Comparison of ENCODE assay signal across 11 cellular contexts in the genomic region with DNA sequence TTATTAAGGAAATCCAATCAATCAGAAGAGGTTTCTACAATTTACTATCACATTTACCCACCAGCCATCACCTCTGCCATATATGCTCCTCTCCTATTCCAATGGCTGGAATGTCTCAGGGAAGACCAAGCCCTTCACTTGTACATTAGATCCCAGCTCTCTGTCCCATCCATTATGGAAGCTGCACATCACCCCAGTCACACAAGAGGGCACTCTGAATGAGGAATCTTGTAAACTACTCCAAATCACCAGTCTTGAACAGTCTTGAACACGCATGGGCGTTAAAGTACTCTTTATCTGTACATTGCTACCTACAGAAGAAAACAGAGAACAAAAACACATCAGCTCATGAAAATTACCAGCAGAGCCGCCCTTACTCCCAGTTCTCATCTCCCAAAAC. TPM values are rescaled to one million over a fixed set of nuclear protein-coding genes. Genes with fewer than 3 reads are reported as not detected.
DNase-seq lines count a peak whose midpoint lies in the region; ATAC-seq, FAIRE-seq and TF ChIP-seq lines count a peak whose summit lies in the region.
"Had no signal": no experiment of that assay in that cellular context is flagged by ENCODE, and none has a peak within 500 bp of the region (broad histone marks: within the 10 kb centered on the region; RNA-seq: fewer than 3 reads in every experiment).

No MANE protein-coding gene starts in this region.

- H3K4me3 ChIP-seq in Caco-2 (ENCODE audit: low read depth, low read length) (no peak overlapping the region), astrocyte (ENCODE audit: insufficient read depth, low read depth, low read length) (no peak overlapping the region)
- H3K4me3 ChIP-seq in naive thymus-derived CD4-positive, alpha-beta T cell (ENCODE audit: low read length): no peak overlapping the region
- H3K4me3 ChIP-seq: lower lobe of right lung had no signal

- peak; percentile 29 to 65 for TF ChIP-seq CTCF in Caco-2 (IDR thresholded peaks at IDR 0.05; ENCODE audit: insufficient read depth in 1 of 2, low read depth in 1 of 2, low read length in 1 of 2, severe bottlenecking in 1 of 2, unreplicated experiment in 1 of 2)
- no peak for TF ChIP-seq CTCF in astrocyte (IDR thresholded peaks at IDR 0.05; ENCODE audit: insufficient read depth, low read depth, low read length)

- no peak overlapping the region for H3K4me3 Mint-ChIP-seq in Caco-2 (ENCODE audit: unreplicated experiment)
- H3K4me3 Mint-ChIP-seq in astrocyte (ENCODE audit: unreplicated experiment): no peak overlapping the region
- no peak overlapping the region for H3K4me3 Mint-ChIP-seq in naive thymus-derived CD4-positive, alpha-beta T cell

- no peak overlapping the region for H2AFZ ChIP-seq in astrocyte (ENCODE audit: low read depth, low read length)

- no peaks in the 10 kb centered on the region for H3K27me3 Mint-ChIP-seq in Caco-2 (ENCODE audit: insufficient read depth, unreplicated experiment)
- no peaks in the 10 kb centered on the region for H3K27me3 Mint-ChIP-seq in astrocyte (ENCODE audit: low read depth, unreplicated experiment)
- no peaks in the 10 kb centered on the region for H3K27me3 Mint-ChIP-seq in naive thymus-derived CD4-positive, alpha-beta T cell

- no peaks in the 10 kb centered on the region for H3K4me1 ChIP-seq in Caco-2
- no peaks in the 10 kb centered on the region for H3K4me1 ChIP-seq in astrocyte (ENCODE audit: insufficient read depth, low read length)
- no peaks in the 10 kb centered on the region for H3K4me1 ChIP-seq in naive thymus-derived CD4-positive, alpha-beta T cell (ENCODE audit: control insufficient read depth in 2 of 2, insufficient read depth in 2 of 2, low read length in 2 of 2)
- H3K4me1 ChIP-seq: lower lobe of right lung had no signal

- no peaks in the 10 kb centered on the region for H3K79me2 ChIP-seq in astrocyte (ENCODE audit: insufficient read depth, low read length)

- no peak overlapping the region for H3K27ac ChIP-seq in astrocyte (ENCODE audit: low read depth, low read length)
- no peak overlapping the region for H3K27ac ChIP-seq in naive thymus-derived CD4-positive, alpha-beta T cell (ENCODE audit: low read depth, low read length)
- H3K27ac ChIP-seq: lower lobe of right lung had no signal

- peaks cover 14% of the 10 kb centered on the region for H3K36me3 Mint-ChIP-seq in Caco-2 (ENCODE audit: insufficient read depth, unreplicated experiment)
- peaks cover 5% of the 10 kb centered on the region for H3K36me3 Mint-ChIP-seq in astrocyte (ENCODE audit: low read depth, unreplicated experiment)
- H3K36me3 Mint-ChIP-seq in naive thymus-derived CD4-positive, alpha-beta T cell: peaks cover 12 to 38% (median 32%) of the 10 kb centered on the region in 5 donors

- no peaks in the 10 kb centered on the region for H3K4me1 Mint-ChIP-seq in Caco-2 (ENCODE audit: low read depth, unreplicated experiment)
- H3K4me1 Mint-ChIP-seq in astrocyte (ENCODE audit: low read depth, unreplicated experiment): no peaks in the 10 kb centered on the region
- peaks cover 0 to 10% (median 5%) of the 10 kb centered on the region in 7 donors for H3K4me1 Mint-ChIP-seq in naive thymus-derived CD4-positive, alpha-beta T cell

- CTCF ChIA-PET in Caco-2 (lab: Charles Lee): interaction anchor here (0.7 to 1.2 kb wide), 5 partner anchors 43 to 328 kb away, joined by 3 to 9 read pairs (median 3); a partner anchor contains a TSS
- CTCF ChIA-PET in naive thymus-derived CD4-positive, alpha-beta T cell (lab: Charles Lee): no interaction called here

- POLR2A ChIA-PET in Caco-2 (lab: Charles Lee): no interaction called here
- POLR2A ChIA-PET in naive thymus-derived CD4-positive, alpha-beta T cell (lab: Charles Lee): interaction anchor here (1.0 to 1.8 kb wide), 2 partner anchors 14 to 24 kb away, joined by 3 to 4 read pairs; no protein-coding TSS in a partner anchor

- intact Hi-C loops in Caco-2 (cut with micrococcal nuclease; ENCODE audit: unreplicated experiment): loop anchor here (5.0 kb wide), 1 partner anchor 94 kb away; no protein-coding TSS in a partner anchor
- intact Hi-C loops in naive thymus-derived CD4-positive, alpha-beta T cell (cut with micrococcal nuclease): loop anchor here in 1 of 2 donors (5.0 kb wide), 1 partner anchor 34 kb away; no protein-coding TSS in a partner anchor

- no peak overlapping the region for H3K4me2 ChIP-seq in astrocyte (ENCODE audit: low read length)

- peak; percentile 27 for TF ChIP-seq RAD21 in Ishikawa (IDR thresholded peaks at IDR 0.05; ENCODE audit: low read depth)

- peaks cover 5% of the 10 kb centered on the region for H3K9me3 Mint-ChIP-seq in Caco-2 (ENCODE audit: unreplicated experiment)
- peaks cover 9% of the 10 kb centered on the region for H3K9me3 Mint-ChIP-seq in astrocyte (ENCODE audit: unreplicated experiment)
- peaks cover 0 to 13% (median 7%) of the 10 kb centered on the region in 11 donors for H3K9me3 Mint-ChIP-seq in naive thymus-derived CD4-positive, alpha-beta T cell

- DNase-seq in Caco-2 (peak; percentile 42 to 51), astrocyte (ENCODE audit: low read depth) (peak; percentile 3), iris pigment epithelial cell (ENCODE audit: low read depth) (peak; percentile 23)
- DNase-seq in stimulated activated naive CD4-positive, alpha-beta T cell (lab: John Stamatoyannopoulos, UW): no peak
- DNase-seq in naive thymus-derived CD4-positive, alpha-beta T cell: no peak
- DNase-seq: activated effector memory CD4-positive, alpha-beta T cell treated with anti-CD3 and anti-CD28 coated beads, Interleukin-2, amount 50 U/mL, for 16 hours; GDM1; lower lobe of right lung had no signal

- no peaks in the 10 kb centered on the region for H3K27me3 ChIP-seq in Caco-2 (replicated peaks; ENCODE audit: control insufficient read depth, insufficient read depth, low read length)
- H3K27me3 ChIP-seq in astrocyte (ENCODE audit: insufficient read depth, low read length): no peaks in the 10 kb centered on the region
- H3K27me3 ChIP-seq in naive thymus-derived CD4-positive, alpha-beta T cell (ENCODE audit: control insufficient read depth in 2 of 2, insufficient read depth in 2 of 2, low read length in 2 of 2): no peaks in the 10 kb centered on the region

- TF ChIP-seq EP300 in Ishikawa (IDR thresholded peaks at IDR 0.05; ENCODE audit: borderline replicate concordance): no peak

- no peaks in the 10 kb centered on the region for H4K20me1 ChIP-seq in astrocyte (ENCODE audit: insufficient read depth, low read length)

- ATAC-seq in GM18498 (IDR thresholded peaks at IDR 0.05; ENCODE audit: unreplicated experiment) (no peak), HG02981 (IDR thresholded peaks at IDR 0.05; ENCODE audit: unreplicated experiment) (no peak)
- ATAC-seq in naive thymus-derived CD4-positive, alpha-beta T cell: no peak
- ATAC-seq: lower lobe of right lung had no signal

- BruUV-seq in Caco-2 (replicated peaks; lab: Mats Ljungman, UMichigan): no TSS peak

- no peaks in the 10 kb centered on the region; the same call in 1 of the 2 replicates for H3K36me3 ChIP-seq in Caco-2 (ENCODE audit: control insufficient read depth, insufficient read depth, low read length)
- no peaks in the 10 kb centered on the region for H3K36me3 ChIP-seq in astrocyte (ENCODE audit: insufficient read depth, low read length)
- H3K36me3 ChIP-seq in naive thymus-derived CD4-positive, alpha-beta T cell (ENCODE audit: control insufficient read depth in 2 of 3, insufficient read depth in 3 of 3, low read length in 3 of 3): peaks cover 0 to 29% (median 4%) of the 10 kb centered on the region in 3 experiments

- no peak for FAIRE-seq in astrocyte (lab: Jason Lieb, UNC)

- H3K9ac ChIP-seq in astrocyte (ENCODE audit: low read length): no peak overlapping the region

- H3K27ac Mint-ChIP-seq in Caco-2 (ENCODE audit: unreplicated experiment) (no peak overlapping the region), astrocyte (ENCODE audit: unreplicated experiment) (no peak overlapping the region)
- H3K27ac Mint-ChIP-seq in naive thymus-derived CD4-positive, alpha-beta T cell: peak overlapping the region in 4 of 9 donors; percentile 10 to 41 (median 33)

- H3K9me3 ChIP-seq in Caco-2: no peaks in the 10 kb centered on the region
- peaks cover 3% of the 10 kb centered on the region for H3K9me3 ChIP-seq in astrocyte (ENCODE audit: insufficient read depth, low read depth, low read length)
- H3K9me3 ChIP-seq in naive thymus-derived CD4-positive, alpha-beta T cell (ENCODE audit: control insufficient read depth in 2 of 3, low read length in 3 of 3): peaks cover 0 to 5% (median 0%) of the 10 kb centered on the region in 3 experiments
- H3K9me3 ChIP-seq: lower lobe of right lung had no signal

TF ChIP-seq in Ishikawa, 13 proteins besides CTCF, POLR2A, EP300 and RAD21 (continues in another document):
- TF ChIP-seq, protein P1, sequence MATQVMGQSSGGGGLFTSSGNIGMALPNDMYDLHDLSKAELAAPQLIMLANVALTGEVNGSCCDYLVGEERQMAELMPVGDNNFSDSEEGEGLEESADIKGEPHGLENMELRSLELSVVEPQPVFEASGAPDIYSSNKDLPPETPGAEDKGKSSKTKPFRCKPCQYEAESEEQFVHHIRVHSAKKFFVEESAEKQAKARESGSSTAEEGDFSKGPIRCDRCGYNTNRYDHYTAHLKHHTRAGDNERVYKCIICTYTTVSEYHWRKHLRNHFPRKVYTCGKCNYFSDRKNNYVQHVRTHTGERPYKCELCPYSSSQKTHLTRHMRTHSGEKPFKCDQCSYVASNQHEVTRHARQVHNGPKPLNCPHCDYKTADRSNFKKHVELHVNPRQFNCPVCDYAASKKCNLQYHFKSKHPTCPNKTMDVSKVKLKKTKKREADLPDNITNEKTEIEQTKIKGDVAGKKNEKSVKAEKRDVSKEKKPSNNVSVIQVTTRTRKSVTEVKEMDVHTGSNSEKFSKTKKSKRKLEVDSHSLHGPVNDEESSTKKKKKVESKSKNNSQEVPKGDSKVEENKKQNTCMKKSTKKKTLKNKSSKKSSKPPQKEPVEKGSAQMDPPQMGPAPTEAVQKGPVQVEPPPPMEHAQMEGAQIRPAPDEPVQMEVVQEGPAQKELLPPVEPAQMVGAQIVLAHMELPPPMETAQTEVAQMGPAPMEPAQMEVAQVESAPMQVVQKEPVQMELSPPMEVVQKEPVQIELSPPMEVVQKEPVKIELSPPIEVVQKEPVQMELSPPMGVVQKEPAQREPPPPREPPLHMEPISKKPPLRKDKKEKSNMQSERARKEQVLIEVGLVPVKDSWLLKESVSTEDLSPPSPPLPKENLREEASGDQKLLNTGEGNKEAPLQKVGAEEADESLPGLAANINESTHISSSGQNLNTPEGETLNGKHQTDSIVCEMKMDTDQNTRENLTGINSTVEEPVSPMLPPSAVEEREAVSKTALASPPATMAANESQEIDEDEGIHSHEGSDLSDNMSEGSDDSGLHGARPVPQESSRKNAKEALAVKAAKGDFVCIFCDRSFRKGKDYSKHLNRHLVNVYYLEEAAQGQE (IDR thresholded peaks at IDR 0.05; ENCODE audit: low read depth): no peak

RNA-seq across cellular contexts. Expression of a gene that starts 38.7 kb away (rescaled TPM):
- total RNA-seq in Caco-2 (2022) (17.6 and 19.9 TPM in 2 replicates), astrocyte (7.5 and 7.7 TPM in 2 replicates)
- total RNA-seq in naive thymus-derived CD4-positive, alpha-beta T cell: 10 to 100 TPM in 4 of 5 experiments, 1 to 10 TPM in 1; 8.8 to 23.6 (median 17.2) TPM
- polyA plus RNA-seq in naive thymus-derived CD4-positive, alpha-beta T cell: 10 to 100 TPM; 13.6 to 18.0 TPM

RNA-seq across cellular contexts. Expression of a gene that starts 59.2 kb away (rescaled TPM):
- total RNA-seq in Caco-2 (2022): 1.9 and 3.2 TPM in 2 replicates
- 3.9 and 7.4 TPM in 2 replicates for total RNA-seq in astrocyte
- total RNA-seq in naive thymus-derived CD4-positive, alpha-beta T cell: 10 to 100 TPM; 11.8 to 42.1 (median 23.7) TPM
- 1 to 10 TPM; 9.1 to 9.4 TPM for polyA plus RNA-seq in naive thymus-derived CD4-positive, alpha-beta T cell

Comparison
In these comparisons a context has a peak if more than half of its experiments do, and no peak if none do; other contexts are left out.
1. DNase-seq: peak in Caco-2 (2 of 2), astrocyte (single experiment) and iris pigment epithelial cell (single experiment); none in stimulated activated naive CD4-positive, alpha-beta T cell (0 of 6) and naive thymus-derived CD4-positive, alpha-beta T cell (0 of 9).